19 cellular contexts compared by ENCODE assay signal in the genomic region with DNA sequence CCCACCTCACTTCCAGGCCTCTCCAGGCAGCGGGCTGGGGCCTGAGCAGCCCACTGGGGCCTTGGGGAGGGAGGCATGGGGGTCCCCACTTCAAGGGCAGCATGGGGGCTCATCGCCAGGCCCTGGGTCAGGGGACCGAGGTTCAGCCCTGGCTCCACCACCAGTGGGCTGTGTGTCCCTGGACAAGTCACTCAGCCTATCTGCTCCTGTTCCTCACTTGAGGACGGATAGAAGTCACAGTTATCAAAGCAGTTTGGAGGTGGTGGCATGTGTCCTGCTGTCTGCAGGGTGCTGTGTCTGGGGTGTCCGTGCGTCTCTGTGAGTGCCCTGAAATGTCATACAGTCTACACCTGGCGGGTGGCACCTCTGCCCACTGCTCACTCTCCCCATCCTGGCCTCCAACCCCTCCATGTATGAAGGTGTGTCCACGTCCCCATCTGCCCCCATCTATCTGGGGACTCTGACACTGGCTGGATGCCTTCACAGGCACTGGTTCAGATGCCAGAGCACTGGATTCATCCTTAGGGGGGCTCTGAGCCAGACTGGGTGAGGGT. TPM values are rescaled to one million over a fixed set of nuclear protein-coding genes. Genes with fewer than 3 reads are reported as not detected.
"Had no signal": no experiment of that assay in that cellular context is flagged by ENCODE, and none has a peak within 500 bp of the region (broad histone marks: within the 10 kb centered on the region; RNA-seq: fewer than 3 reads in every experiment).

No MANE protein-coding gene starts in this region.

- H3K9me3 Mint-ChIP-seq: activated T-cell treated with anti-CD3 and anti-CD28 coated beads, Interleukin-2, amount 50 U/mL, for 24 hours; activated T-helper 2 cell treated with anti-CD3 and anti-CD28 coated beads, Interferon-gamma antibody, Interleukin-2, Interleukin-4, amounts not matched to agents 10 μg/mL and 5 μg/mL and 100 μg/mL, durations not matched to agents 14 hours and 24 hours and 36 hours; type B pancreatic cell had no signal

- H3K27me3 ChIP-seq: pancreas had no signal

- H3K9me3 ChIP-seq: heart right ventricle, neutrophil, pancreas, thoracic aorta had no signal

- H3K27ac Mint-ChIP-seq: activated naive CD8-positive, alpha-beta T cell; activated T-cell treated with anti-CD3 and anti-CD28 coated beads, Interleukin-2, amount 50 U/mL, for 24 hours; activated T-helper 2 cell treated with anti-CD3 and anti-CD28 coated beads, Interferon-gamma antibody, Interleukin-2, Interleukin-4, amounts not matched to agents 10 μg/mL and 5 μg/mL and 100 μg/mL, durations not matched to agents 14 hours and 24 hours and 36 hours; natural killer cell; type B pancreatic cell had no signal

- H3K4me3 Mint-ChIP-seq: activated naive CD8-positive, alpha-beta T cell; activated T-cell treated with anti-CD3 and anti-CD28 coated beads, Interleukin-2, amount 50 U/mL, for 24 hours; natural killer cell; type B pancreatic cell had no signal

- H3K36me3 ChIP-seq: neutrophil, pancreas, thoracic aorta had no signal

- H3K27ac ChIP-seq: neutrophil, pancreas, thoracic aorta had no signal

- H3K4me1 Mint-ChIP-seq: natural killer cell had no signal

- H3K4me3 ChIP-seq: smooth muscle cell had no signal

- DNase-seq: cerebellar nuclear complex, cortex of kidney, mammary epithelial cell had no signal

- H3K4me2 ChIP-seq: smooth muscle cell had no signal

RNA-seq across cellular contexts. Expression of a gene that starts 22.8 kb away (rescaled TPM):
- total RNA-seq: activated T-helper 2 cell treated with anti-CD3 and anti-CD28 coated beads, Interferon-gamma antibody, Interleukin-2, Interleukin-4, amounts not matched to agents 10 μg/mL and 5 μg/mL and 100 μg/mL, durations not matched to agents 14 hours and 24 hours and 36 hours; bronchial epithelial cell; epithelial cell of proximal tubule; fibroblast of villous mesenchyme; mammary epithelial cell; natural killer cell; sciatic nerve; T-helper 1 cell treated with Interleukin-12 subunit alpha and Interleukin-12 subunit beta and Interleukin-4 antibody, amounts not matched to agents 30 ng/mL and 1 ng/mL, for 36 hours; thoracic aorta had no signal
- polyA plus RNA-seq: keratinocyte, mammary epithelial cell had no signal

RNA-seq across cellular contexts. Expression of a gene that starts 41.9 kb away (rescaled TPM):
- total RNA-seq: epithelial cell of proximal tubule, smooth muscle cell had no signal

RNA-seq across cellular contexts. Expression of a gene that starts 52.3 kb away (rescaled TPM):
- total RNA-seq: activated T-helper 2 cell treated with anti-CD3 and anti-CD28 coated beads, Interferon-gamma antibody, Interleukin-2, Interleukin-4, amounts not matched to agents 10 μg/mL and 5 μg/mL and 100 μg/mL, durations not matched to agents 14 hours and 24 hours and 36 hours; epithelial cell of proximal tubule; fibroblast of villous mesenchyme; heart right ventricle; pancreas; sciatic nerve; smooth muscle cell; T-helper 1 cell treated with Interleukin-12 subunit alpha and Interleukin-12 subunit beta and Interleukin-4 antibody, amounts not matched to agents 30 ng/mL and 1 ng/mL, for 36 hours; thoracic aorta had no signal
- polyA plus RNA-seq: heart right ventricle, pancreas, smooth muscle cell had no signal
